Comparison of ENCODE assay signal across 8 cellular contexts in genomic region chr7:143287935-143288826, GRCh38. TPM values are rescaled to one million over a fixed set of nuclear protein-coding genes. Genes with fewer than 3 reads are reported as not detected.
A peak's percentile ranks its signal among the peaks of the same experiment; 100 is the strongest.
DNase-seq lines count a peak whose midpoint lies in the region; ATAC-seq, FAIRE-seq and TF ChIP-seq lines count a peak whose summit lies in the region.

TSS of gene CASP2 (plus strand) at chr7:143288351. CDS start at chr7:143288456, 105 bp downstream.

- peak; percentile 92 for ATAC-seq in activated T-helper 17 cell treated with anti-CD3 and anti-CD28 coated beads, Interleukin-2, amount 50 U/mL, for 72 hours (replicated peaks)
- ATAC-seq in natural killer cell = peak; percentile 95 to 99 (median 95)

- peak; percentile 98 for DNase-seq in ELF-1 (ENCODE audit: low read depth, low spot score)
- peak; percentile 97 for DNase-seq in H54 (ENCODE audit: insufficient read length, low spot score)
- DNase-seq in LoVo (ENCODE audit: low spot score) = peak; percentile 99
- peak; percentile 99 for DNase-seq in RWPE1 (ENCODE audit: low spot score)
- DNase-seq in fibroblast of mammary gland (ENCODE audit: low read depth) = peak; percentile 94
- DNase-seq in natural killer cell = peak; percentile 97
- peak; percentile 96 to 99 (median 98) for DNase-seq in stimulated activated naive CD4-positive, alpha-beta T cell (lab: John Stamatoyannopoulos, UW)

- POLR2A ChIA-PET in RWPE1 (lab: Yijun Ruan, JAX; ENCODE audit: low non-redundant PET) = interaction anchor here (0.7 kb wide), 1 partner anchor 746 kb away, joined by 3 read pairs; no protein-coding TSS in a partner anchor

- no peaks in the 10 kb centered on the region for H3K27me3 Mint-ChIP-seq in activated T-helper 17 cell treated with anti-CD3 and anti-CD28 coated beads, Interleukin-2, amount 50 U/mL, for 72 hours
- no peaks in the 10 kb centered on the region for H3K27me3 Mint-ChIP-seq in natural killer cell (ENCODE audit: low read depth in 2 of 2)

- TF ChIP-seq POLR2A in H54 (IDR thresholded peaks at IDR 0.05; ENCODE audit: low read depth, low read length) = peak; percentile 83

- CTCF ChIA-PET in RWPE1 (lab: Yijun Ruan, JAX) = no interaction called here

- peak within 1 kb of the TSS; percentile 86 for H3K27ac ChIP-seq in RWPE1

- H3K27ac Mint-ChIP-seq in activated T-helper 17 cell treated with anti-CD3 and anti-CD28 coated beads, Interleukin-2, amount 50 U/mL, for 72 hours = peak within 1 kb of the TSS; percentile 96
- peak within 1 kb of the TSS; percentile 85 to 94 for H3K27ac Mint-ChIP-seq in natural killer cell

- no peak for FAIRE-seq in H54 (lab: Jason Lieb, UNC)

- intact Hi-C loops in natural killer cell (cut with micrococcal nuclease) = no loop called here

- H3K4me3 Mint-ChIP-seq in activated T-helper 17 cell treated with anti-CD3 and anti-CD28 coated beads, Interleukin-2, amount 50 U/mL, for 72 hours = peak within 1 kb of the TSS; percentile 98
- H3K4me3 Mint-ChIP-seq in natural killer cell = peak within 1 kb of the TSS; percentile 97

- peak within 1 kb of the TSS; percentile 90 for H3K4me3 ChIP-seq in fibroblast of mammary gland (ENCODE audit: control insufficient read depth, low read depth, low read length)

- H3K4me1 Mint-ChIP-seq in activated T-helper 17 cell treated with anti-CD3 and anti-CD28 coated beads, Interleukin-2, amount 50 U/mL, for 72 hours = peaks cover 29% of the 10 kb centered on the region
- H3K4me1 Mint-ChIP-seq in natural killer cell = peaks cover 39 to 43% of the 10 kb centered on the region in 2 donors

- peaks cover 47% of the 10 kb centered on the region for H3K36me3 Mint-ChIP-seq in activated T-helper 17 cell treated with anti-CD3 and anti-CD28 coated beads, Interleukin-2, amount 50 U/mL, for 72 hours (ENCODE audit: low read depth)
- peaks cover 6% of the 10 kb centered on the region for H3K36me3 Mint-ChIP-seq in natural killer cell

- TF ChIP-seq CTCF in RWPE1 (conservative IDR thresholded peaks at IDR 0.05; ENCODE audit: low read depth) (no peak), fibroblast of mammary gland (conservative IDR thresholded peaks at IDR 0.05; ENCODE audit: control insufficient read depth, insufficient read depth, low read depth, low read length) (peak; percentile 17), natural killer cell (IDR thresholded peaks at IDR 0.05) (no peak)

- no peaks in the 10 kb centered on the region for H3K9me3 Mint-ChIP-seq in activated T-helper 17 cell treated with anti-CD3 and anti-CD28 coated beads, Interleukin-2, amount 50 U/mL, for 72 hours
- no peaks in the 10 kb centered on the region for H3K9me3 Mint-ChIP-seq in natural killer cell

RNA-seq across cellular contexts. Expression of gene CASP2, which starts in this region (rescaled TPM):
- total RNA-seq in activated T-helper 17 cell treated with anti-CD3 and anti-CD28 coated beads, Interleukin-2, amount 50 U/mL, for 72 hours = 100 to 1,000 TPM; 110 to 119 TPM
- total RNA-seq in natural killer cell = 10 to 100 TPM; 36.7 to 60.5 (median 54.7) TPM

Comparison
In these comparisons a context has a peak if more than half of its experiments do, and no peak if none do; other contexts are left out.
1. Peak in every context shown above with its lines: DNase-seq, ATAC-seq, H3K4me3 ChIP-seq and H3K27ac ChIP-seq.